ENCODE assay signal across 2 cellular contexts in genomic region chr1:24465638-24466037, GRCh38.
TF ChIP-seq lines count a peak whose summit lies in the region.

No MANE protein-coding gene starts in this region.

TF ChIP-seq in WTC11, 78 proteins besides CTCF, POLR2A, EP300 and RAD21 (continued from another document):
- no peak for TF ChIP-seq ZNF425 (CRISPR knock-in tag; conservative IDR thresholded peaks at IDR 0.05)

TF ChIP-seq in SK-N-SH, 30 proteins besides CTCF, POLR2A, EP300 and RAD21 (continued from another document):
- TF ChIP-seq REST (IDR thresholded peaks at IDR 0.05; ENCODE audit: low read depth, low read length) = no peak
